In genomic region chr7:78499283-78499682, GRCh38 we compare ENCODE assay signal across 13 cellular contexts.
"Had no signal": no experiment of that assay in that cellular context is flagged by ENCODE, and none has a peak within 500 bp of the region (broad histone marks: within the 10 kb centered on the region; RNA-seq: fewer than 3 reads in every experiment).

No MANE protein-coding gene starts in this region.

- H3K4me1 ChIP-seq: adrenal gland, gastroesophageal sphincter, parathyroid adenoma, testis, upper lobe of right lung had no signal

- ATAC-seq: activated CD4-positive, alpha-beta T cell treated with anti-CD3 and anti-CD28 coated beads for 36 hours; gastroesophageal sphincter; stimulated activated naive CD8-positive, alpha-beta T cell treated with anti-CD3 and anti-CD28 coated beads, Interleukin-15, amount 100 ng/mL, for 72 hours; upper lobe of right lung had no signal

- H2AFZ ChIP-seq: parathyroid adenoma had no signal

- FAIRE-seq: kidney had no signal

- H3K79me2 ChIP-seq: parathyroid adenoma had no signal

- H3K36me3 ChIP-seq: adrenal gland, upper lobe of right lung had no signal

- H3K9ac ChIP-seq: parathyroid adenoma had no signal

- H3K27ac ChIP-seq: adrenal gland, gastroesophageal sphincter, parathyroid adenoma, testis, upper lobe of right lung, VCaP had no signal

- H3K4me3 ChIP-seq: adrenal gland, gastroesophageal sphincter, testis, upper lobe of right lung had no signal

- DNase-seq: activated CD4-positive, alpha-beta T cell treated with anti-CD3 and anti-CD28 coated beads for 36 hours; activated naive CD4-positive, alpha-beta T cell treated with anti-CD3 and anti-CD28 coated beads, Interleukin-2, amount 10 ng/mL, durations not matched to agents 7 days and 5 days; adrenal gland; kidney; retina; stimulated activated CD4-positive, alpha-beta T cell treated with anti-CD3 and anti-CD28 coated beads, Interleukin-4, amount 100 ng/mL, for 4 hours; stimulated activated naive CD8-positive, alpha-beta T cell treated with anti-CD3 and anti-CD28 coated beads, Interleukin-15, amount 100 ng/mL, for 72 hours; T1000; testis; upper lobe of right lung had no signal

- H3K27me3 ChIP-seq: adrenal gland, gastroesophageal sphincter, testis, upper lobe of right lung had no signal

- H3K9me3 ChIP-seq: adrenal gland, gastroesophageal sphincter, testis, upper lobe of right lung had no signal
